Comparison of ENCODE assay signal across 8 cellular contexts in genomic region chr1:110460253-110461220, GRCh38. TPM values are rescaled to one million over a fixed set of nuclear protein-coding genes. Genes with fewer than 3 reads are reported as not detected.
DNase-seq lines count a peak whose midpoint lies in the region; ATAC-seq and TF ChIP-seq lines count a peak whose summit lies in the region.

No MANE protein-coding gene starts in this region.

- DNase-seq in CD1c-positive myeloid dendritic cell (ENCODE audit: extremely low spot score) (peak; percentile 90), H7 (peak; percentile 87), NCI-H2171 (lab: John Stamatoyannopoulos, UW) (peak; percentile 78), UCSD-AML1 (lab: John Stamatoyannopoulos, UW; ENCODE audit: unreplicated experiment) (peak; percentile 72), body of pancreas (peak; percentile 82 to 88 (median 85)), iPS-NIHi7 (ENCODE audit: extremely low spot score) (peak; percentile 84), mesenteric fat pad (ENCODE audit: low spot score) (no peak)
- DNase-seq in stimulated activated CD4-positive, alpha-beta T cell treated with anti-CD3 and anti-CD28 coated beads, Interleukin-12 subunit alpha, Interleukin-12 subunit beta, amount 100 ng/mL, for 48 hours (ENCODE audit: low read depth in 2 of 3, low spot score in 1 of 3): peak; percentile 70 to 94 (median 70)

- H3K4me1 ChIP-seq in body of pancreas: peaks cover 22% of the 10 kb centered on the region

- 33 to 39% methylated on average over 11 of the region's 11 CpGs for WGBS in body of pancreas, 2 donors

- no peak overlapping the region for H3K4me3 ChIP-seq in H7 (ENCODE audit: insufficient read depth, low read depth, low read length)
- no peak overlapping the region for H3K4me3 ChIP-seq in body of pancreas

- H3K27me3 ChIP-seq in H7 (ENCODE audit: control insufficient read depth, insufficient read depth, low read length) (no peaks in the 10 kb centered on the region), body of pancreas (no peaks in the 10 kb centered on the region)

- H3K9me3 ChIP-seq in body of pancreas: no peaks in the 10 kb centered on the region

- intact Hi-C loops in body of pancreas (cut with DNase I): loop anchor here (5.0 kb wide), 1 partner anchor 263 kb away; no protein-coding TSS in a partner anchor

- H3K27ac ChIP-seq in body of pancreas: no peak overlapping the region

- ATAC-seq in body of pancreas: peak; percentile 75

- no peak for TF ChIP-seq POLR2A in body of pancreas (IDR thresholded peaks at IDR 0.05)

- peak; percentile 82 to 98 (median 97) for TF ChIP-seq CTCF in body of pancreas (IDR thresholded peaks at IDR 0.05)

- no peaks in the 10 kb centered on the region for H3K36me3 ChIP-seq in H7 (replicated peaks; ENCODE audit: control insufficient read depth, insufficient read depth, low read length)
- H3K36me3 ChIP-seq in body of pancreas (replicated peaks in 1 of 2; ENCODE audit: insufficient read depth in 1 of 2, low read depth in 2 of 2): no peaks in the 10 kb centered on the region

RNA-seq across cellular contexts. Expression of gene PROK1, which starts 9.6 kb away (rescaled TPM):
- total RNA-seq in H7 (2014; rRNA removed; shearing (Covaris generic)): not detected in 2 replicates
- total RNA-seq in body of pancreas: 1 to 10 TPM in 1 of 2 donors, under 1 TPM in 1; 0.26 to 4.9 TPM
- total RNA-seq in mesenteric fat pad: 1.3 TPM

RNA-seq across cellular contexts. Expression of gene LAMTOR5, which starts 53.0 kb away (rescaled TPM):
- 33.8 and 40.6 TPM in 2 replicates for total RNA-seq in H7 (2014; rRNA removed; shearing (Covaris generic))
- total RNA-seq in body of pancreas: 10 to 100 TPM in 1 of 2 donors, 1 to 10 TPM in 1; 8.6 to 25.4 TPM
- total RNA-seq in mesenteric fat pad: 134 TPM

RNA-seq across cellular contexts. Expression of gene KCNA10, which starts 58.4 kb away (rescaled TPM):
- not detected in 2 replicates for total RNA-seq in H7 (2014; rRNA removed; shearing (Covaris generic))
- not detected for total RNA-seq in body of pancreas
- total RNA-seq in mesenteric fat pad: not detected
